In genomic region chr18:493974-494601, GRCh38 we compare ENCODE assay signal across 17 cellular contexts. TPM values are rescaled to one million over a fixed set of nuclear protein-coding genes. Genes with fewer than 3 reads are reported as not detected.
"Had no signal": no experiment of that assay in that cellular context is flagged by ENCODE, and none has a peak within 500 bp of the region (broad histone marks: within the 10 kb centered on the region; RNA-seq: fewer than 3 reads in every experiment).

No MANE protein-coding gene starts in this region.

- H3K4me2 ChIP-seq: hepatocyte had no signal

- H3K36me3 Mint-ChIP-seq: activated CD4-positive, alpha-beta memory T cell treated with anti-CD3 and anti-CD28 coated beads for 36 hours; activated naive CD8-positive, alpha-beta T cell; natural killer cell treated with Interleukin-12 subunit alpha and Interleukin-12 subunit beta and Interleukin-15 and Interleukin-18, amount 100 ng/mL, for 72 hours; WTC11 had no signal

- H2AFZ ChIP-seq: hepatocyte had no signal

- H3K9me3 Mint-ChIP-seq: activated CD4-positive, alpha-beta memory T cell treated with anti-CD3 and anti-CD28 coated beads for 36 hours; activated T-helper 1 cell treated with anti-CD3 and anti-CD28 coated beads, Interleukin-12 subunit alpha, Interleukin-12 subunit beta, Interleukin-2, Interleukin-4 antibody, amounts not matched to agents 30 ng/mL and 10 ng/mL and 1 ng/mL, durations not matched to agents 14 hours and 24 hours and 36 hours; natural killer cell treated with Interleukin-12 subunit alpha and Interleukin-12 subunit beta and Interleukin-15 and Interleukin-18, amount 100 ng/mL, for 72 hours; stimulated activated naive CD8-positive, alpha-beta T cell treated with anti-CD3 and anti-CD28 coated beads, Interleukin-15, amount 100 ng/mL, for 72 hours; T-helper 2 cell treated with Interferon-gamma antibody and Interleukin-4, amounts not matched to agents 5 μg/mL and 100 μg/mL, for 36 hours; WTC11 had no signal

- ATAC-seq: natural killer cell treated with Interleukin-12 subunit alpha and Interleukin-12 subunit beta and Interleukin-15 and Interleukin-18, amount 100 ng/mL, for 72 hours; stimulated activated naive CD8-positive, alpha-beta T cell treated with anti-CD3 and anti-CD28 coated beads, Interleukin-15, amount 100 ng/mL, for 72 hours; WTC11 had no signal

- H3K4me3 Mint-ChIP-seq: activated CD4-positive, alpha-beta memory T cell treated with anti-CD3 and anti-CD28 coated beads for 36 hours; activated naive CD8-positive, alpha-beta T cell; activated T-helper 1 cell treated with anti-CD3 and anti-CD28 coated beads, Interleukin-12 subunit alpha, Interleukin-12 subunit beta, Interleukin-2, Interleukin-4 antibody, amounts not matched to agents 30 ng/mL and 10 ng/mL and 1 ng/mL, durations not matched to agents 14 hours and 24 hours and 36 hours; natural killer cell treated with Interleukin-12 subunit alpha and Interleukin-12 subunit beta and Interleukin-15 and Interleukin-18, amount 100 ng/mL, for 72 hours; stimulated activated naive CD8-positive, alpha-beta T cell treated with anti-CD3 and anti-CD28 coated beads, Interleukin-15, amount 100 ng/mL, for 72 hours; T-helper 2 cell treated with Interferon-gamma antibody and Interleukin-4, amounts not matched to agents 5 μg/mL and 100 μg/mL, for 36 hours; WTC11 had no signal

- H3K4me3 ChIP-seq: cardiac muscle cell, hepatocyte, vagina had no signal

- H3K9me3 ChIP-seq: vagina had no signal

- H3K27me3 ChIP-seq: cardiac muscle cell, vagina had no signal

- H3K4me1 Mint-ChIP-seq: stimulated activated naive CD8-positive, alpha-beta T cell treated with anti-CD3 and anti-CD28 coated beads, Interleukin-15, amount 100 ng/mL, for 72 hours had no signal

- H3K36me3 ChIP-seq: cardiac muscle cell, vagina had no signal

- DNase-seq: activated CD4-positive, alpha-beta memory T cell treated with anti-CD3 and anti-CD28 coated beads for 36 hours; activated CD4-positive, alpha-beta T cell treated with anti-CD3 and anti-CD28 coated beads for 4 hours; activated gamma-delta T cell treated with Interleukin-2 at 50 U/mL for 16 hours; activated T-cell treated with anti-CD3 and anti-CD28 coated beads for 4 hours; nucleus accumbens; stimulated activated naive CD8-positive, alpha-beta T cell treated with anti-CD3 and anti-CD28 coated beads, Interleukin-15, amount 100 ng/mL, for 72 hours; trophoblast cell had no signal

- H3K27ac ChIP-seq: cardiac muscle cell, epithelial cell of prostate, hepatocyte, vagina had no signal

- H3K27ac Mint-ChIP-seq: activated CD4-positive, alpha-beta memory T cell treated with anti-CD3 and anti-CD28 coated beads for 36 hours; activated naive CD8-positive, alpha-beta T cell; activated T-helper 1 cell treated with anti-CD3 and anti-CD28 coated beads, Interleukin-12 subunit alpha, Interleukin-12 subunit beta, Interleukin-2, Interleukin-4 antibody, amounts not matched to agents 30 ng/mL and 10 ng/mL and 1 ng/mL, durations not matched to agents 14 hours and 24 hours and 36 hours; natural killer cell treated with Interleukin-12 subunit alpha and Interleukin-12 subunit beta and Interleukin-15 and Interleukin-18, amount 100 ng/mL, for 72 hours; progenitor cell of endocrine pancreas; stimulated activated naive CD8-positive, alpha-beta T cell treated with anti-CD3 and anti-CD28 coated beads, Interleukin-15, amount 100 ng/mL, for 72 hours; T-helper 2 cell treated with Interferon-gamma antibody and Interleukin-4, amounts not matched to agents 5 μg/mL and 100 μg/mL, for 36 hours; WTC11 had no signal

RNA-seq across cellular contexts. Expression of gene COLEC12, which starts 6.4 kb away (rescaled TPM):
- total RNA-seq: activated CD4-positive, alpha-beta memory T cell treated with anti-CD3 and anti-CD28 coated beads for 36 hours; activated T-helper 1 cell treated with anti-CD3 and anti-CD28 coated beads, Interleukin-12 subunit alpha, Interleukin-12 subunit beta, Interleukin-2, Interleukin-4 antibody, amounts not matched to agents 30 ng/mL and 10 ng/mL and 1 ng/mL, durations not matched to agents 14 hours and 24 hours and 36 hours; natural killer cell treated with Interleukin-12 subunit alpha and Interleukin-12 subunit beta and Interleukin-15 and Interleukin-18, amount 100 ng/mL, for 72 hours had no signal
